1 cellular context compared by ENCODE assay signal in genomic region chr17:76672270-76672851, GRCh38.
A peak's percentile ranks its signal among the peaks of the same experiment; 100 is the strongest.
TF ChIP-seq lines count a peak whose summit lies in the region.

No MANE protein-coding gene starts in this region.

TF ChIP-seq in HepG2, 621 proteins besides CTCF, POLR2A, EP300 and RAD21 (continued from another document and continues in another):
- peak; percentile 9 for TF ChIP-seq ZNF18 (CRISPR knock-in tag; IDR thresholded peaks at IDR 0.05; ENCODE audit: insufficient replicate concordance)
- no peak for TF ChIP-seq BHLHE40 (IDR thresholded peaks at IDR 0.05; ENCODE audit: low read length)
- no peak for TF ChIP-seq ASH2L (IDR thresholded peaks at IDR 0.05; ENCODE audit: insufficient read length, low read depth, low read length)
- 0 out of 2 replicates have a peak, but pooled peaks have one; percentile 24 for TF ChIP-seq PAF1 (CRISPR knock-in tag; IDR thresholded peaks at IDR 0.05)
- no peak for TF ChIP-seq POLR2AphosphoS2 (IDR thresholded peaks at IDR 0.05; ENCODE audit: low read depth, low read length)
- TF ChIP-seq CHD4 (IDR thresholded peaks at IDR 0.05; ENCODE audit: borderline replicate concordance, low read length) = no peak
- peak; percentile 30; the same call in 1 of the 2 replicates for TF ChIP-seq KLF9 (CRISPR knock-in tag; IDR thresholded peaks at IDR 0.05; ENCODE audit: low read depth)
- TF ChIP-seq ZFP36L1 (CRISPR knock-in tag; IDR thresholded peaks at IDR 0.05) = no peak
- peak; percentile 51 for TF ChIP-seq MED1 (CRISPR knock-in tag; IDR thresholded peaks at IDR 0.05)
- TF ChIP-seq GATAD2A (CRISPR knock-in tag; IDR thresholded peaks at IDR 0.05) = no peak
- no peak; the same call in 1 of the 2 replicates for TF ChIP-seq PHF21A (CRISPR knock-in tag; IDR thresholded peaks at IDR 0.05)
- TF ChIP-seq ZNF746 (CRISPR knock-in tag; IDR thresholded peaks at IDR 0.05) = 0 out of 2 replicates have a peak, but pooled peaks have one; percentile 26
- peak; percentile 65 for TF ChIP-seq RARA (CRISPR knock-in tag; IDR thresholded peaks at IDR 0.05)
- no peak for TF ChIP-seq ZNF34 (CRISPR knock-in tag; IDR thresholded peaks at IDR 0.05; ENCODE audit: borderline replicate concordance)
- TF ChIP-seq TFDP2 (CRISPR knock-in tag; IDR thresholded peaks at IDR 0.05) = peak; percentile 17; the same call in 1 of the 2 replicates
- no peak for TF ChIP-seq THAP11 (CRISPR knock-in tag; IDR thresholded peaks at IDR 0.05)
- TF ChIP-seq ZMYM2 (CRISPR knock-in tag; IDR thresholded peaks at IDR 0.05) = no peak
- TF ChIP-seq ZNF501 (CRISPR knock-in tag; IDR thresholded peaks at IDR 0.05) = no peak
- no peak for TF ChIP-seq KAT7 (CRISPR knock-in tag; IDR thresholded peaks at IDR 0.05; ENCODE audit: borderline replicate concordance)
- 0 out of 2 replicates have a peak, but pooled peaks have one; percentile 53 for TF ChIP-seq TSC22D2 (CRISPR knock-in tag; IDR thresholded peaks at IDR 0.05; ENCODE audit: borderline replicate concordance)
- TF ChIP-seq ZNF607 (CRISPR knock-in tag; IDR thresholded peaks at IDR 0.05; ENCODE audit: borderline replicate concordance) = no peak
- TF ChIP-seq CSRNP2 (CRISPR knock-in tag; conservative IDR thresholded peaks at IDR 0.05; ENCODE audit: low read depth) = no peak
- peak; percentile 17; the same call in 1 of the 2 replicates for TF ChIP-seq ZNF160 (CRISPR knock-in tag; IDR thresholded peaks at IDR 0.05)
- no peak for TF ChIP-seq TBL1XR1 (IDR thresholded peaks at IDR 0.05; ENCODE audit: borderline replicate concordance, low read length, partially characterized antibody)
- TF ChIP-seq ZKSCAN8 (CRISPR knock-in tag; IDR thresholded peaks at IDR 0.05; ENCODE audit: borderline replicate concordance) = 0 out of 2 replicates have a peak, but pooled peaks have one; percentile 15
- TF ChIP-seq FOXK2 (IDR thresholded peaks at IDR 0.05) = 0 out of 2 replicates have a peak, but pooled peaks have one; percentile 48
- TF ChIP-seq RBAK (CRISPR knock-in tag; IDR thresholded peaks at IDR 0.05) = no peak
- no peak for TF ChIP-seq ZNF224 (CRISPR knock-in tag; IDR thresholded peaks at IDR 0.05)
- no peak for TF ChIP-seq REXO4 (CRISPR knock-in tag; IDR thresholded peaks at IDR 0.05; ENCODE audit: borderline replicate concordance)
- no peak for TF ChIP-seq ZNF792 (CRISPR knock-in tag; IDR thresholded peaks at IDR 0.05)
- TF ChIP-seq RORA (CRISPR knock-in tag; IDR thresholded peaks at IDR 0.05) = no peak
- no peak for TF ChIP-seq ZNF740 (CRISPR knock-in tag; IDR thresholded peaks at IDR 0.05)
- TF ChIP-seq HHEX (CRISPR knock-in tag; IDR thresholded peaks at IDR 0.05) = 0 out of 2 replicates have a peak, but pooled peaks have one; percentile 37
- 0 out of 2 replicates have a peak, but pooled peaks have one; percentile 28 for TF ChIP-seq ZNF644 (CRISPR knock-in tag; IDR thresholded peaks at IDR 0.05; ENCODE audit: low read depth)
- TF ChIP-seq ZNF747 (CRISPR knock-in tag; IDR thresholded peaks at IDR 0.05; ENCODE audit: borderline replicate concordance) = no peak
- TF ChIP-seq NCOA5 (CRISPR knock-in tag; IDR thresholded peaks at IDR 0.05) = no peak
- TF ChIP-seq SOX5 (CRISPR knock-in tag; IDR thresholded peaks at IDR 0.05; ENCODE audit: borderline replicate concordance) = peak; percentile 93
- TF ChIP-seq ETV5 (CRISPR knock-in tag; IDR thresholded peaks at IDR 0.05; ENCODE audit: borderline replicate concordance) = peak; percentile 95; the same call in 1 of the 2 replicates
- 0 out of 2 replicates have a peak, but pooled peaks have one; percentile 52 for TF ChIP-seq NR2C2 (CRISPR knock-in tag; IDR thresholded peaks at IDR 0.05; ENCODE audit: borderline replicate concordance)
- peak; percentile 81; the same call in 1 of the 2 replicates for TF ChIP-seq SIN3A (IDR thresholded peaks at IDR 0.05; ENCODE audit: borderline replicate concordance, low read depth, low read length)
- no peak for TF ChIP-seq ZNF263 (CRISPR knock-in tag; IDR thresholded peaks at IDR 0.05)
- TF ChIP-seq ZNF768 (CRISPR knock-in tag; IDR thresholded peaks at IDR 0.05) = no peak
- 0 out of 2 replicates have a peak, but pooled peaks have one; percentile 25 for TF ChIP-seq ZHX2 (IDR thresholded peaks at IDR 0.05; ENCODE audit: low read depth)
- TF ChIP-seq ZHX2 (CRISPR knock-in tag; IDR thresholded peaks at IDR 0.05; ENCODE audit: borderline replicate concordance) = no peak; the same call in 1 of the 2 replicates
- no peak for TF ChIP-seq NCOR1 (IDR thresholded peaks at IDR 0.05; ENCODE audit: borderline replicate concordance, low read length)
- TF ChIP-seq ZNF432 (CRISPR knock-in tag; IDR thresholded peaks at IDR 0.05; ENCODE audit: borderline replicate concordance) = no peak
- peak; percentile 24; the same call in 1 of the 2 replicates for TF ChIP-seq IKZF5 (CRISPR knock-in tag; IDR thresholded peaks at IDR 0.05)
- TF ChIP-seq CEBPG (CRISPR knock-in tag; IDR thresholded peaks at IDR 0.05) = peak; percentile 43; the same call in 1 of the 2 replicates
- no peak for TF ChIP-seq ELF4 (CRISPR knock-in tag; IDR thresholded peaks at IDR 0.05; ENCODE audit: borderline replicate concordance)
- TF ChIP-seq ZFAT (CRISPR knock-in tag; conservative IDR thresholded peaks at IDR 0.05) = no peak
- 0 out of 2 replicates have a peak, but pooled peaks have one; percentile 18 for TF ChIP-seq TBX2 (CRISPR knock-in tag; IDR thresholded peaks at IDR 0.05; ENCODE audit: borderline replicate concordance)
- no peak for TF ChIP-seq PHF5A (CRISPR knock-in tag; IDR thresholded peaks at IDR 0.05; ENCODE audit: low read depth, unreplicated experiment)
- TF ChIP-seq SALL1 (CRISPR knock-in tag; IDR thresholded peaks at IDR 0.05) = peak; percentile 64; the same call in 1 of the 2 replicates
- no peak for TF ChIP-seq MED13 (CRISPR knock-in tag; IDR thresholded peaks at IDR 0.05)
- TF ChIP-seq ZFP62 (CRISPR knock-in tag; IDR thresholded peaks at IDR 0.05) = no peak
- no peak for TF ChIP-seq ZBTB34 (CRISPR knock-in tag; IDR thresholded peaks at IDR 0.05)
- peak; percentile 23; the same call in 1 of the 2 replicates for TF ChIP-seq ONECUT2 (CRISPR knock-in tag; IDR thresholded peaks at IDR 0.05)
- TF ChIP-seq GABPB1 (CRISPR knock-in tag; IDR thresholded peaks at IDR 0.05) = no peak
- TF ChIP-seq SIX1 (CRISPR knock-in tag; IDR thresholded peaks at IDR 0.05; ENCODE audit: borderline replicate concordance) = peak; percentile 74
- peak; percentile 49 for TF ChIP-seq TEAD3 (CRISPR knock-in tag; optimal IDR thresholded peaks at IDR 0.05; ENCODE audit: borderline replicate concordance)
- TF ChIP-seq ZBTB42 (CRISPR knock-in tag; IDR thresholded peaks at IDR 0.05) = no peak
